ENCODE assay signal across 26 cellular contexts in genomic region chr13:106400282-106400681, GRCh38.
"Had no signal": no experiment of that assay in that cellular context is flagged by ENCODE, and none has a peak within 500 bp of the region (broad histone marks: within the 10 kb centered on the region; RNA-seq: fewer than 3 reads in every experiment).

No MANE protein-coding gene starts in this region.

- H3K9me3 ChIP-seq: ovary, psoas muscle, right lobe of liver, sigmoid colon, stomach, thoracic aorta, thyroid gland, tibial nerve, upper lobe of left lung, vagina had no signal

- H2AFZ ChIP-seq: neural progenitor cell, parathyroid adenoma had no signal

- FAIRE-seq: small intestine, urothelium cell line had no signal

- H3K36me3 ChIP-seq: neural progenitor cell, ovary, right lobe of liver, sigmoid colon, stomach, thoracic aorta, thyroid gland, tibial nerve, upper lobe of left lung, vagina had no signal

- H3K4me2 ChIP-seq: neural progenitor cell had no signal

- H3K9ac ChIP-seq: neural progenitor cell, parathyroid adenoma had no signal

- H3K27me3 ChIP-seq: neural progenitor cell, ovary, right lobe of liver, sigmoid colon, stomach, thyroid gland, tibial nerve, upper lobe of left lung, vagina had no signal

- H3K4me3 ChIP-seq: neural progenitor cell, ovary, psoas muscle, right lobe of liver, sigmoid colon, stomach, thoracic aorta, thyroid gland, tibial nerve, upper lobe of left lung, vagina had no signal

- H3K4me1 ChIP-seq: parathyroid adenoma, psoas muscle, right lobe of liver, sigmoid colon, stomach, thyroid gland, tibial nerve, upper lobe of left lung, vagina had no signal

- ATAC-seq: natural killer cell; psoas muscle; right cardiac atrium; stimulated activated effector memory CD8-positive, alpha-beta T cell treated with anti-CD3 and anti-CD28 coated beads, Interleukin-12 subunit alpha, Interleukin-12 subunit beta, amount 100 ng/mL, for 72 hours; stimulated activated naive B cell treated with anti-CD40 and anti-IgM and Interleukin-4, amounts not matched to agents 10 μg/mL and 1 μg/mL and 100 μg/mL, for 72 hours had no signal

- H3K79me2 ChIP-seq: parathyroid adenoma had no signal

- H3K27ac ChIP-seq: neural progenitor cell, ovary, parathyroid adenoma, psoas muscle, right lobe of liver, sigmoid colon, stomach, thoracic aorta, thyroid gland, tibial nerve, upper lobe of left lung, vagina had no signal

- DNase-seq: natural killer cell; occipital lobe; ovary; posterior cingulate gyrus; psoas muscle; right cardiac atrium; right lobe of liver; sigmoid colon; small intestine; stimulated activated CD4-positive, alpha-beta T cell treated with anti-CD3 and anti-CD28 coated beads, Interleukin-15, amount 100 ng/mL, for 24 hours; stimulated activated CD4-positive, alpha-beta T cell treated with anti-CD3 and anti-CD28 coated beads, Interleukin-2, amount 100 ng/mL, for 24 hours; stimulated activated CD4-positive, alpha-beta T cell treated with anti-CD3 and anti-CD28 coated beads, Interleukin-2, amount 100 ng/mL, for 48 hours; stimulated activated CD4-positive, alpha-beta T cell treated with anti-CD3 and anti-CD28 coated beads, Interleukin-4, amount 100 ng/mL, for 24 hours; stimulated activated naive B cell treated with anti-CD40 and anti-IgM and Interleukin-4, amounts not matched to agents 10 μg/mL and 1 μg/mL and 100 μg/mL, for 72 hours; stimulated activated naive CD4-positive, alpha-beta T cell treated with Interleukin-2 at 50 U/mL for 16 hours; stomach; thyroid gland; trophoblast cell; upper lobe of left lung had no signal
